Comparison of ENCODE assay signal across 8 cellular contexts in genomic region chr14:21924479-21924878, GRCh38.
DNase-seq lines count a peak whose midpoint lies in the region; ATAC-seq lines count a peak whose summit lies in the region.

No MANE protein-coding gene starts in this region.

- in situ Hi-C loops in GM23248 (cut with MboI): no loop called here

- ATAC-seq in GM19397 (IDR thresholded peaks at IDR 0.05; ENCODE audit: unreplicated experiment) (peak; percentile 89), HG03571 (IDR thresholded peaks at IDR 0.05; ENCODE audit: unreplicated experiment) (peak; percentile 83), HG03045 (IDR thresholded peaks at IDR 0.05; ENCODE audit: unreplicated experiment) (no peak)

- H3K4me2 ChIP-seq in GM23248 (ENCODE audit: unreplicated experiment): no peak overlapping the region

- no peaks in the 10 kb centered on the region for H3K27me3 ChIP-seq in GM23248 (replicated peaks; ENCODE audit: insufficient read depth)

- no peaks in the 10 kb centered on the region for H3K9me3 ChIP-seq in GM23248 (ENCODE audit: low read depth)

- H2AFZ ChIP-seq in GM23248: no peak overlapping the region

- intact Hi-C loops in cardiac septum (cut with DNase I): no loop called here

- no peak overlapping the region for H3K27ac ChIP-seq in GM23248

- no peaks in the 10 kb centered on the region for H3K79me2 ChIP-seq in GM23248 (ENCODE audit: insufficient read depth)

- no peaks in the 10 kb centered on the region for H3K36me3 ChIP-seq in GM23248 (ENCODE audit: low read depth)

- H3K9me2 ChIP-seq in GM23248 (ENCODE audit: insufficient read depth): no peaks in the 10 kb centered on the region

- H3K4me3 ChIP-seq in GM23248: no peak overlapping the region

- 53 to 55% methylated on average over 5 of the region's 5 CpGs for WGBS in GM23248 (ENCODE audit: low coverage in 1 of 2, low lambda C conversion rate in 2 of 2, missing lambda C conversion rate in 2 of 2), 2 experiments

- H3F3A ChIP-seq in GM23248 (ENCODE audit: insufficient read depth): no peaks in the 10 kb centered on the region

- peak; percentile 30 to 42 for DNase-seq in activated T-helper 1 cell treated with anti-CD3 and anti-CD28 coated beads, Interleukin-2, amount 50 U/mL, for 16 hours (ENCODE audit: low read depth in 1 of 2, low spot score in 1 of 2)
- peak in 2 of 3 donors; percentile 22 to 42 for DNase-seq in stimulated activated CD4-positive, alpha-beta T cell treated with anti-CD3 and anti-CD28 coated beads, TNF-alpha, amount 100 ng/mL, for 1 hour (ENCODE audit: low read depth in 3 of 3, low spot score in 1 of 3)
- DNase-seq in GM23248 (no peak), cardiac septum (ENCODE audit: low spot score) (no peak), superior temporal gyrus (ENCODE audit: extremely low spot score) (no peak)

- H3K9ac ChIP-seq in GM23248: no peak overlapping the region

- H3K4me1 ChIP-seq in GM23248 (ENCODE audit: insufficient read depth): no peaks in the 10 kb centered on the region

- H4K20me1 ChIP-seq in GM23248 (ENCODE audit: insufficient read depth): no peaks in the 10 kb centered on the region

Comparison
In these comparisons a context has a peak if more than half of its experiments do, and no peak if none do; other contexts are left out.
1. DNase-seq: peak in activated T-helper 1 cell treated with anti-CD3 and anti-CD28 coated beads, Interleukin-2, amount 50 U/mL, for 16 hours (2 of 2) and stimulated activated CD4-positive, alpha-beta T cell treated with anti-CD3 and anti-CD28 coated beads, TNF-alpha, amount 100 ng/mL, for 1 hour (2 of 3); none in GM23248 (single experiment), cardiac septum (single experiment) and superior temporal gyrus (single experiment).